In genomic region chr9:82275531-82275930, GRCh38 we compare ENCODE assay signal across 23 cellular contexts.
"Had no signal": no experiment of that assay in that cellular context is flagged by ENCODE, and none has a peak within 500 bp of the region (broad histone marks: within the 10 kb centered on the region; RNA-seq: fewer than 3 reads in every experiment).

No MANE protein-coding gene starts in this region.

- H3K9me3 ChIP-seq: colonic mucosa, gastroesophageal sphincter, mucosa of descending colon, neutrophil, right atrium auricular region, sigmoid colon, stomach, thoracic aorta, transverse colon had no signal

- H3K36me3 ChIP-seq: colonic mucosa, gastroesophageal sphincter, neutrophil, right atrium auricular region, sigmoid colon, stomach, thoracic aorta, transverse colon had no signal

- DNase-seq: colonic mucosa; dermis blood vessel endothelial cell; endodermal cell; glutamatergic neuron; immature natural killer cell; left colon; mucosa of descending colon; naive thymus-derived CD8-positive, alpha-beta T cell; posterior cingulate gyrus; sigmoid colon; stimulated activated CD4-positive, alpha-beta T cell treated with anti-CD3 and anti-CD28 coated beads, Interleukin-2, amount 100 ng/mL, for 24 hours; stimulated activated CD4-positive, alpha-beta T cell treated with anti-CD3 and anti-CD28 coated beads, Interleukin-4, amount 100 ng/mL, for 4 hours; stimulated activated naive CD4-positive, alpha-beta T cell; stomach; substantia nigra; transverse colon had no signal

- H3K4me1 ChIP-seq: colonic mucosa, gastroesophageal sphincter, right atrium auricular region, sigmoid colon, stomach, transverse colon had no signal

- H3K27ac ChIP-seq: colonic mucosa, gastroesophageal sphincter, neutrophil, right atrium auricular region, sigmoid colon, skin epidermis, stomach, thoracic aorta, transverse colon had no signal

- H3K27me3 ChIP-seq: colonic mucosa, gastroesophageal sphincter, neutrophil, right atrium auricular region, sigmoid colon, stomach, transverse colon had no signal

- FAIRE-seq: endothelial cell of umbilical vein, keratinocyte had no signal

- H3K4me3 ChIP-seq: colonic mucosa, gastroesophageal sphincter, mucosa of descending colon, right atrium auricular region, sigmoid colon, skin epidermis, stomach, thoracic aorta, transverse colon had no signal
